Comparison of ENCODE assay signal across 21 cellular contexts in the genomic region with DNA sequence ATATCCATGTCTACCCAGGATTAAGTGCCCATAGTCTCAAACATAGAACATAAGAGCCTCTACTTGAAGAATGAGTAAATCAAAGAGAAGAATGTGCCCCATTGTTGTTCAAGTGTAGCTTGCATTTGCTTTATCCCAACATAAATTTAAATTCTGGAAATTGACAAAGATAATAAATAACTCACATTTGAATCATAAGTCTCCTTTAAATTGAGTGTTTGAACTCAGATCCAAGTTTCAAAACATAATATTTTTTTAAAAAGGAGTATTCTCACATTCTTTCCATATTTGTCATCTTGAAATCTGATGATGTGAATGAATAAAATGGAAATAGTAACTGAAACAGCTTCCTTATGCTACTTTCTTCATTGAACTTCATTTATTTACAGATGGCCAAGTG.
DNase-seq lines count a peak whose midpoint lies in the region; ATAC-seq, FAIRE-seq and TF ChIP-seq lines count a peak whose summit lies in the region.
"Had no signal": no experiment of that assay in that cellular context is flagged by ENCODE, and none has a peak within 500 bp of the region (broad histone marks: within the 10 kb centered on the region; RNA-seq: fewer than 3 reads in every experiment).

No MANE protein-coding gene starts in this region.

- H3K4me3 ChIP-seq in SK-N-SH (ENCODE audit: low read depth in 2 of 2, low read length in 1 of 2) = no peak overlapping the region
- no peak overlapping the region for H3K4me3 ChIP-seq in astrocyte of the spinal cord (ENCODE audit: low read depth, low read length)
- H3K4me3 ChIP-seq in fibroblast of pulmonary artery (replicated peaks; ENCODE audit: low read depth, low read length) = no peak overlapping the region
- H3K4me3 ChIP-seq in thoracic aorta = peak overlapping the region; percentile 53
- H3K4me3 ChIP-seq: BLaER1 treated with 17β-estradiol and CSF1 and Interleukin-3, amounts not matched to agents 10 nM and 100 nM; MG63 had no signal

- H3K27ac ChIP-seq in SK-N-SH (ENCODE audit: low read depth in 2 of 2, low read length in 1 of 2) (no peak overlapping the region), thoracic aorta (peak overlapping the region; percentile 65 to 75)
- H3K27ac ChIP-seq: BLaER1 treated with 17β-estradiol and CSF1 and Interleukin-3, amounts not matched to agents 10 nM and 100 nM had no signal

- POLR2A ChIA-PET in SK-N-SH (lab: Yijun Ruan, JAX) = no interaction called here

- H4K20me1 ChIP-seq in SK-N-SH (ENCODE audit: insufficient read depth) = no peaks in the 10 kb centered on the region
- H4K20me1 ChIP-seq: BLaER1 treated with 17β-estradiol and CSF1 and Interleukin-3, amounts not matched to agents 10 nM and 100 nM had no signal

- in situ Hi-C loops in astrocyte of the spinal cord (cut with HindIII; ENCODE audit: low sequenced_read_pairs) = no loop called here

- no peaks in the 10 kb centered on the region for H3F3A ChIP-seq in SK-N-SH (replicated peaks; ENCODE audit: insufficient read depth)

- no peaks in the 10 kb centered on the region for H3K9me2 ChIP-seq in SK-N-SH

- H3K9me3 ChIP-seq in SK-N-SH (no peaks in the 10 kb centered on the region), thoracic aorta (no peaks in the 10 kb centered on the region)
- H3K9me3 ChIP-seq: BLaER1 treated with 17β-estradiol and CSF1 and Interleukin-3, amounts not matched to agents 10 nM and 100 nM; MG63 had no signal

- H3K79me2 ChIP-seq in SK-N-SH (ENCODE audit: insufficient read depth) = no peaks in the 10 kb centered on the region

- no peak for TF ChIP-seq EP300 in SK-N-SH (IDR thresholded peaks at IDR 0.05; ENCODE audit: borderline replicate concordance in 1 of 2, low read depth in 1 of 2, low read length in 1 of 2)

- H3K36me3 ChIP-seq in SK-N-SH (replicated peaks in 1 of 2; ENCODE audit: control insufficient read depth in 1 of 2, insufficient read depth in 2 of 2, low read length in 1 of 2) (no peaks in the 10 kb centered on the region), thoracic aorta (no peaks in the 10 kb centered on the region)
- H3K36me3 ChIP-seq: BLaER1 treated with 17β-estradiol and CSF1 and Interleukin-3, amounts not matched to agents 10 nM and 100 nM; MG63 had no signal

- TF ChIP-seq RAD21 in SK-N-SH (IDR thresholded peaks at IDR 0.05; ENCODE audit: low read length) = no peak

- FAIRE-seq in GM19239 (lab: Jason Lieb, UNC) = no peak
- FAIRE-seq: GM12891 had no signal

- ATAC-seq in SK-N-SH treated with all-trans-retinoic acid at 6 μM for 48 hours (no peak), thoracic aorta (ENCODE audit: insufficient number of reproducible peaks, low FRiP score, low read depth) (no peak), HG02571 (IDR thresholded peaks at IDR 0.05; ENCODE audit: unreplicated experiment) (no peak), GM19467 (IDR thresholded peaks at IDR 0.05; ENCODE audit: unreplicated experiment) (no peak)
- ATAC-seq: HCT116 had no signal

- DNase-seq in SK-N-SH = no peak
- DNase-seq in astrocyte of the spinal cord (ENCODE audit: low read depth, low spot score) = peak; percentile 50
- peak; percentile 57 for DNase-seq in fibroblast of pulmonary artery (ENCODE audit: low read depth)
- DNase-seq in thoracic aorta (ENCODE audit: low spot score) = no peak
- DNase-seq in GM19239 (ENCODE audit: insufficient read length, low spot score) = no peak
- DNase-seq: 8988T, DMS53, KG1, MG63, NCI-H1092 treated with DMSO at 0.1 percent for 48 hours, NCI-H1694 treated with DMSO at 0.1 percent for 48 hours, NCI-H2171, NCI-H446 treated with DMSO at 0.1 percent for 48 hours, NCI-H748 treated with DMSO at 0.1 percent for 48 hours, Right ventricle myocardium superior had no signal

- H3K9ac ChIP-seq in SK-N-SH = no peak overlapping the region
- H3K9ac ChIP-seq: BLaER1 treated with 17β-estradiol and CSF1 and Interleukin-3, amounts not matched to agents 10 nM and 100 nM had no signal

- no peak overlapping the region for H2AFZ ChIP-seq in SK-N-SH (ENCODE audit: low read depth)

- H3K27me3 ChIP-seq in SK-N-SH (ENCODE audit: insufficient read depth) = no peaks in the 10 kb centered on the region
- no peaks in the 10 kb centered on the region for H3K27me3 ChIP-seq in thoracic aorta (replicated peaks; ENCODE audit: insufficient read depth)
- H3K27me3 ChIP-seq: BLaER1 treated with 17β-estradiol and CSF1 and Interleukin-3, amounts not matched to agents 10 nM and 100 nM had no signal

- CTCF ChIA-PET in SK-N-SH (lab: Yijun Ruan, JAX) = no interaction called here

- no peak for TF ChIP-seq CTCF in SK-N-SH (IDR thresholded peaks at IDR 0.05)
- no peak for TF ChIP-seq CTCF in astrocyte of the spinal cord (IDR thresholded peaks at IDR 0.05; ENCODE audit: low read depth, low read length)
- no peak for TF ChIP-seq CTCF in fibroblast of pulmonary artery (IDR thresholded peaks at IDR 0.05; ENCODE audit: low read length, missing control alignments)
- TF ChIP-seq CTCF in thoracic aorta (IDR thresholded peaks at IDR 0.05) = no peak

- no peak overlapping the region for H3K4me2 ChIP-seq in SK-N-SH
- H3K4me2 ChIP-seq: BLaER1 treated with 17β-estradiol and CSF1 and Interleukin-3, amounts not matched to agents 10 nM and 100 nM had no signal

- H3K4me1 ChIP-seq in SK-N-SH (ENCODE audit: control insufficient read depth in 1 of 2, insufficient read depth in 2 of 2, low read depth in 1 of 2, low read length in 1 of 2) (no peaks in the 10 kb centered on the region), thoracic aorta (ENCODE audit: control insufficient read depth in 1 of 2, low read depth in 2 of 2) (peaks cover 20 to 59% of the 10 kb centered on the region in 2 donors)
- H3K4me1 ChIP-seq: BLaER1 treated with 17β-estradiol and CSF1 and Interleukin-3, amounts not matched to agents 10 nM and 100 nM had no signal

TF ChIP-seq in SK-N-SH treated with all-trans-retinoic acid at 6 μM for 48 hours, 23 proteins besides CTCF, POLR2A, EP300 and RAD21:
- TF ChIP-seq ISL1 (CRISPR knock-in tag; IDR thresholded peaks at IDR 0.05) (0 out of 2 replicates have a peak, but pooled peaks have one; percentile 13), TOX (CRISPR knock-in tag; IDR thresholded peaks at IDR 0.05; ENCODE audit: borderline replicate concordance) (no peak), GLIS3 (CRISPR knock-in tag; IDR thresholded peaks at IDR 0.05) (no peak)
TF ChIP-seq in SK-N-SH treated with all-trans-retinoic acid at 6 μM for 48 hours: peak in this region for 1.

TF ChIP-seq in SK-N-SH, 30 proteins besides CTCF, POLR2A, EP300 and RAD21:
- TF ChIP-seq SMC3 (IDR thresholded peaks at IDR 0.05; ENCODE audit: low read depth, low read length) = no peak
- TF ChIP-seq FOXJ3 (CRISPR knock-in tag; IDR thresholded peaks at IDR 0.05) = no peak
- no peak for TF ChIP-seq EZH2phosphoT487 (IDR thresholded peaks at IDR 0.05; ENCODE audit: borderline replicate concordance, low read depth)
- TF ChIP-seq TAF1 (IDR thresholded peaks at IDR 0.05; ENCODE audit: borderline replicate concordance, low read depth, low read length) = no peak
- no peak for TF ChIP-seq TEAD4 (IDR thresholded peaks at IDR 0.05; ENCODE audit: borderline replicate concordance, insufficient read depth)
- TF ChIP-seq ELF1 (IDR thresholded peaks at IDR 0.05) = no peak
- no peak for TF ChIP-seq IRF3 (IDR thresholded peaks at IDR 0.05; ENCODE audit: low read depth, low read length)
- TF ChIP-seq POLR2AphosphoS5 (IDR thresholded peaks at IDR 0.05; ENCODE audit: low read depth, low read length) = no peak
- no peak for TF ChIP-seq FOSL2 (IDR thresholded peaks at IDR 0.05; ENCODE audit: borderline replicate concordance, low read depth)

Comparison
In these comparisons a context has a peak if more than half of its experiments do, and no peak if none do; other contexts are left out.
1. DNase-seq: peak in astrocyte of the spinal cord (single experiment) and fibroblast of pulmonary artery (single experiment); none in SK-N-SH (single experiment), thoracic aorta (single experiment) and GM19239 (single experiment).
2. H3K27ac ChIP-seq: peak in thoracic aorta (2 of 2); none in SK-N-SH (0 of 2).